Comparison of ENCODE assay signal across 2 cellular contexts in the genomic region with DNA sequence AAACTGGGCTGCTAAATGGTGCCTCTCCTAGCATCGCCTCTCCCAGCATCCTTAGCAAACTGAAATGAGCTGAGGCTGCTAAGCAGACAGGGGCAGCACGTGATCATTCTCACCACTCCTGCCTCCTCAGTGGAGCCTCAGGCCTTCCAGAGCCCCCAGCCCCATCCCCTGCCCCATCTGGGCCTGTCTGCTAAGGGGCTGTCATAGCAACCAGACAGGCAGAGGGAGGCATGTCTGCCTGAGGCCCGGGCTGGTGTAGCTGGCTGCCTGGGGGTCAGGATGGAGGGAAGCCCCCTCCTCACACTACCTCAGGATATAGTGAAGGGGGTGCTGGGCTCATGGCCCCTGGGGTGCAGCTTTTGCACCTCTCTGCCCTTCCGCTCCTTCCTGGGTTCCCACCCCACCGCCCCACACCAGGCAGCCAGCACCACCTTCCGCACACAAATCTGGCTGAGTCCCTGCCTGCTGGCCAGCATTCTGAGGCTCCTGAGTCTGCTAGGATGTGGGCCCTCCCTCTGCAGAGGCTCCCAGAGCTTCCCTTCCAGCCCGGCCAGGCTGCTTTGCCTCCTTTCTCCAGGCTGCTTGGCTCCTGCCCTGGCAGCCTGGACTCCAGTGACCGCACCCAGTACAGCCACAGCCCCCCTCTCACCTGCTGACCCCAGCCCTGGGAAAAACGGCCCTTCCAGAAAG.
TF ChIP-seq lines count a peak whose summit lies in the region.

No MANE protein-coding gene starts in this region.

TF ChIP-seq in HEK293, 187 proteins besides CTCF, POLR2A, EP300 and RAD21:
- TF ChIP-seq HOXD13 (CRISPR knock-in tag; IDR thresholded peaks at IDR 0.05; ENCODE audit: borderline replicate concordance) (no peak), ZNF324 (tag by site-specific recombination; IDR thresholded peaks at IDR 0.05) (no peak), ZNF501 (tag by site-specific recombination; IDR thresholded peaks at IDR 0.05) (no peak), ZNF23 (tag by site-specific recombination; IDR thresholded peaks at IDR 0.05; ENCODE audit: borderline replicate concordance) (no peak), ZBTB17 (tag by site-specific recombination; IDR thresholded peaks at IDR 0.05) (no peak)
- TF ChIP-seq, protein P1, sequence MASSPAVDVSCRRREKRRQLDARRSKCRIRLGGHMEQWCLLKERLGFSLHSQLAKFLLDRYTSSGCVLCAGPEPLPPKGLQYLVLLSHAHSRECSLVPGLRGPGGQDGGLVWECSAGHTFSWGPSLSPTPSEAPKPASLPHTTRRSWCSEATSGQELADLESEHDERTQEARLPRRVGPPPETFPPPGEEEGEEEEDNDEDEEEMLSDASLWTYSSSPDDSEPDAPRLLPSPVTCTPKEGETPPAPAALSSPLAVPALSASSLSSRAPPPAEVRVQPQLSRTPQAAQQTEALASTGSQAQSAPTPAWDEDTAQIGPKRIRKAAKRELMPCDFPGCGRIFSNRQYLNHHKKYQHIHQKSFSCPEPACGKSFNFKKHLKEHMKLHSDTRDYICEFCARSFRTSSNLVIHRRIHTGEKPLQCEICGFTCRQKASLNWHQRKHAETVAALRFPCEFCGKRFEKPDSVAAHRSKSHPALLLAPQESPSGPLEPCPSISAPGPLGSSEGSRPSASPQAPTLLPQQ (tag by site-specific recombination; IDR thresholded peaks at IDR 0.05): 0 out of 2 replicates have a peak, but pooled peaks have one; percentile 39

TF ChIP-seq in GM12878, 131 proteins besides CTCF, POLR2A, EP300 and RAD21:
- TF ChIP-seq YBX1 (IDR thresholded peaks at IDR 0.05): no peak
- TF ChIP-seq ZBTB4 (CRISPR knock-in tag; IDR thresholded peaks at IDR 0.05): no peak
- TF ChIP-seq, protein P2, sequence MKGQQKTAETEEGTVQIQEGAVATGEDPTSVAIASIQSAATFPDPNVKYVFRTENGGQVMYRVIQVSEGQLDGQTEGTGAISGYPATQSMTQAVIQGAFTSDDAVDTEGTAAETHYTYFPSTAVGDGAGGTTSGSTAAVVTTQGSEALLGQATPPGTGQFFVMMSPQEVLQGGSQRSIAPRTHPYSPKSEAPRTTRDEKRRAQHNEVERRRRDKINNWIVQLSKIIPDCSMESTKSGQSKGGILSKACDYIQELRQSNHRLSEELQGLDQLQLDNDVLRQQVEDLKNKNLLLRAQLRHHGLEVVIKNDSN (IDR thresholded peaks at IDR 0.05; ENCODE audit: borderline replicate concordance, extremely low read length, insufficient read depth, low read depth, low read length): peak; percentile 27
- TF ChIP-seq POLR2AphosphoS2 (IDR thresholded peaks at IDR 0.05; ENCODE audit: low read depth, low read length): no peak
- no peak for TF ChIP-seq HSF1 (IDR thresholded peaks at IDR 0.05; ENCODE audit: low read depth, low read length)
- TF ChIP-seq, protein P3, sequence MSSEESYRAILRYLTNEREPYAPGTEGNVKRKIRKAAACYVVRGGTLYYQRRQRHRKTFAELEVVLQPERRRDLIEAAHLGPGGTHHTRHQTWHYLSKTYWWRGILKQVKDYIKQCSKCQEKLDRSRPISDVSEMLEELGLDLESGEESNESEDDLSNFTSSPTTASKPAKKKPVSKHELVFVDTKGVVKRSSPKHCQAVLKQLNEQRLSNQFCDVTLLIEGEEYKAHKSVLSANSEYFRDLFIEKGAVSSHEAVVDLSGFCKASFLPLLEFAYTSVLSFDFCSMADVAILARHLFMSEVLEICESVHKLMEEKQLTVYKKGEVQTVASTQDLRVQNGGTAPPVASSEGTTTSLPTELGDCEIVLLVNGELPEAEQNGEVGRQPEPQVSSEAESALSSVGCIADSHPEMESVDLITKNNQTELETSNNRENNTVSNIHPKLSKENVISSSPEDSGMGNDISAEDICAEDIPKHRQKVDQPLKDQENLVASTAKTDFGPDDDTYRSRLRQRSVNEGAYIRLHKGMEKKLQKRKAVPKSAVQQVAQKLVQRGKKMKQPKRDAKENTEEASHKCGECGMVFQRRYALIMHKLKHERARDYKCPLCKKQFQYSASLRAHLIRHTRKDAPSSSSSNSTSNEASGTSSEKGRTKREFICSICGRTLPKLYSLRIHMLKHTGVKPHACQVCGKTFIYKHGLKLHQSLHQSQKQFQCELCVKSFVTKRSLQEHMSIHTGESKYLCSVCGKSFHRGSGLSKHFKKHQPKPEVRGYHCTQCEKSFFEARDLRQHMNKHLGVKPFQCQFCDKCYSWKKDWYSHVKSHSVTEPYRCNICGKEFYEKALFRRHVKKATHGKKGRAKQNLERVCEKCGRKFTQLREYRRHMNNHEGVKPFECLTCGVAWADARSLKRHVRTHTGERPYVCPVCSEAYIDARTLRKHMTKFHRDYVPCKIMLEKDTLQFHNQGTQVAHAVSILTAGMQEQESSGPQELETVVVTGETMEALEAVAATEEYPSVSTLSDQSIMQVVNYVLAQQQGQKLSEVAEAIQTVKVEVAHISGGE (CRISPR knock-in tag; IDR thresholded peaks at IDR 0.05): no peak
